ENCODE assay signal across 8 cellular contexts in genomic region chr2:231190531-231191197, GRCh38. TPM values are rescaled to one million over a fixed set of nuclear protein-coding genes. Genes with fewer than 3 reads are reported as not detected.
DNase-seq lines count a peak whose midpoint lies in the region; ATAC-seq and TF ChIP-seq lines count a peak whose summit lies in the region.

No MANE protein-coding gene starts in this region.

- H3K36me3 ChIP-seq in Peyer's patch: no peaks in the 10 kb centered on the region
- H3K36me3 ChIP-seq in esophagus squamous epithelium: no peaks in the 10 kb centered on the region
- H3K36me3 ChIP-seq in testis (ENCODE audit: low read depth, missing control alignments): no peaks in the 10 kb centered on the region

- no peak for TF ChIP-seq POLR2A in Peyer's patch (IDR thresholded peaks at IDR 0.05)
- no peak for TF ChIP-seq POLR2A in esophagus squamous epithelium (IDR thresholded peaks at IDR 0.05)
- no peak for TF ChIP-seq POLR2A in testis (IDR thresholded peaks at IDR 0.05)

- ATAC-seq in GM19395 (IDR thresholded peaks at IDR 0.05; ENCODE audit: unreplicated experiment) (no peak), HG03139 (IDR thresholded peaks at IDR 0.05; ENCODE audit: unreplicated experiment) (no peak), HG03280 (IDR thresholded peaks at IDR 0.05; ENCODE audit: unreplicated experiment) (no peak)
- ATAC-seq in effector memory CD8-positive, alpha-beta T cell (replicated peaks): no peak

- 9 to 26% methylated on average over 15 to 23 of the region's 42 CpGs for WGBS in esophagus squamous epithelium, 2 donors
- WGBS in testis, 2 donors: 2 to 9% methylated on average over 30 to 42 of the region's 42 CpGs

- no peak overlapping the region for H3K4me3 Mint-ChIP-seq in effector memory CD8-positive, alpha-beta T cell

- H3K27me3 ChIP-seq in Peyer's patch (no peaks in the 10 kb centered on the region), esophagus squamous epithelium (peaks cover 0 to 33% (median 2%) of the 10 kb centered on the region in 4 donors), testis (no peaks in the 10 kb centered on the region)

- intact Hi-C loops in esophagus squamous epithelium (cut with DNase I) (loop anchor here (5.0 kb wide), 1 partner anchor 78 kb away; no protein-coding TSS in a partner anchor), testis (cut with DNase I; ENCODE audit: low total_unique reads) (loop anchor here (10.0 kb wide), 1 partner anchor 76 kb away; no protein-coding TSS in a partner anchor)

- H3K36me3 Mint-ChIP-seq in effector memory CD8-positive, alpha-beta T cell (ENCODE audit: insufficient read depth): no peaks in the 10 kb centered on the region

- TF ChIP-seq CTCF in Peyer's patch (IDR thresholded peaks at IDR 0.05): peak in 1 of 6 experiments; percentile 10
- TF ChIP-seq CTCF in esophagus squamous epithelium (IDR thresholded peaks at IDR 0.05): no peak
- TF ChIP-seq CTCF in testis (IDR thresholded peaks at IDR 0.05): no peak

- peak overlapping the region in 3 of 4 donors; percentile 18 to 42 (median 33) for H3K4me3 ChIP-seq in Peyer's patch
- H3K4me3 ChIP-seq in esophagus squamous epithelium: peak overlapping the region; percentile 16 to 59 (median 38)
- H3K4me3 ChIP-seq in testis: peak overlapping the region; percentile 31 to 48

- no peaks in the 10 kb centered on the region for H3K9me3 Mint-ChIP-seq in effector memory CD8-positive, alpha-beta T cell

- H3K4me1 ChIP-seq in Peyer's patch: no peaks in the 10 kb centered on the region
- peaks cover 0 to 40% (median 21%) of the 10 kb centered on the region in 3 donors for H3K4me1 ChIP-seq in esophagus squamous epithelium
- peaks cover 31% of the 10 kb centered on the region for H3K4me1 ChIP-seq in testis

- H3K27ac ChIP-seq in Peyer's patch (peak overlapping the region; percentile 62 to 88 (median 70)), esophagus squamous epithelium (peak overlapping the region; percentile 79 to 93 (median 87)), testis (peak overlapping the region; percentile 91 to 92)

- H3K4me1 Mint-ChIP-seq in effector memory CD8-positive, alpha-beta T cell (ENCODE audit: low read depth in 2 of 2): peaks cover 0 to 2% of the 10 kb centered on the region in 2 donors

- peaks cover 28 to 73% of the 10 kb centered on the region in 2 donors for H3K27me3 Mint-ChIP-seq in effector memory CD8-positive, alpha-beta T cell

- no peak overlapping the region for H3K27ac Mint-ChIP-seq in effector memory CD8-positive, alpha-beta T cell

- H3K9me3 ChIP-seq in Peyer's patch (no peaks in the 10 kb centered on the region), esophagus squamous epithelium (no peaks in the 10 kb centered on the region), testis (no peaks in the 10 kb centered on the region)

- DNase-seq in Peyer's patch (peak in 2 of 3 donors; percentile 15 to 64), esophagus squamous epithelium (lab: John Stamatoyannopoulos, UW) (no peak), medulla oblongata (ENCODE audit: extremely low spot score) (peak; percentile 40), testis (peak; percentile 63)
- no peak for DNase-seq in effector memory CD8-positive, alpha-beta T cell

RNA-seq across cellular contexts. Expression of gene ARMC9, which starts 7.8 kb away (rescaled TPM):
- total RNA-seq in Peyer's patch (10 to 100 TPM in 3 of 4 donors, 1 to 10 TPM in 1; 3.3 to 15.7 (median 10.5) TPM), esophagus squamous epithelium (10 to 100 TPM in 1 of 4 donors, 1 to 10 TPM in 3; 2.1 to 13.9 (median 3.9) TPM), testis (10 to 100 TPM; 47.5 to 49.7 TPM)
- polyA plus RNA-seq in testis (ENCODE audit: insufficient read depth, low read depth, low replicate concordance): 35.0 TPM

Comparison
In these comparisons a context has a peak if more than half of its experiments do, and no peak if none do; other contexts are left out.
1. DNase-seq: peak in Peyer's patch (2 of 3), medulla oblongata (single experiment) and testis (single experiment); none in esophagus squamous epithelium (single experiment) and effector memory CD8-positive, alpha-beta T cell (0 of 3).
2. Peak in every context shown above with its lines, with median percentiles within 50 percentile points of each other: H3K27ac ChIP-seq and H3K4me3 ChIP-seq.